In the genomic region with DNA sequence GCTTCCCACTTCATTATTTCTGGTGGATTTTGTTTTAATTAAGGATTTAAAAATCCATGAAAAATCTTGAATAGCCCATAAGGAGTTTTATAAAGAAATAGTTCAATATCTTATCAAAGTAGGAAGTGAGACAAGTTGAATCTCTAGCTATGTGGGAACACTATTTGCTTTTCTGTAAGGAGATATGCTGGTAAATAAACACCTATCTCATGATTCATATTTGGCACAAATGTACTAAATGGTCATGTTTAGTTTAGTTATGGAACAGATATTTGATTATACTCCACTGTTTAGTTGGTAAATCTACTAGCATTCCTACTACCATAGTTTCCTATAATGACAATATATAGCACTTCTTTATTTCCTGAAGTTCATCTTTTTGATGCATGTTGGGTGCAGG, we compare ENCODE assay signal across 24 cellular contexts.
"Had no signal": no experiment of that assay in that cellular context is flagged by ENCODE, and none has a peak within 500 bp of the region (broad histone marks: within the 10 kb centered on the region; RNA-seq: fewer than 3 reads in every experiment).

No MANE protein-coding gene starts in this region.

- H3K27ac ChIP-seq: body of pancreas, colonic mucosa, dorsolateral prefrontal cortex, epithelial cell of prostate, foreskin keratinocyte, stomach, transverse colon had no signal

- H3K27me3 ChIP-seq: body of pancreas, colonic mucosa, foreskin keratinocyte, stomach, transverse colon had no signal

- ATAC-seq: activated CD4-positive, CD25-positive, alpha-beta regulatory T cell treated with anti-CD3 and anti-CD28 coated beads, Interleukin-2, amount 50 U/mL, for 24 hours; activated T-cell treated with anti-CD3 and anti-CD28 coated beads, Interleukin-2, amount 50 U/mL, for 72 hours; body of pancreas; foreskin keratinocyte; naive thymus-derived CD4-positive, alpha-beta T cell; sciatic nerve; stimulated activated memory B cell treated with anti-CD40 and anti-IgM and Interleukin-4, amounts not matched to agents 10 μg/mL and 1 μg/mL and 100 μg/mL, for 72 hours had no signal

- H3K4me1 ChIP-seq: body of pancreas, colonic mucosa, foreskin keratinocyte, stomach, transverse colon had no signal

- H3K9me3 ChIP-seq: body of pancreas, colonic mucosa, stomach, transverse colon had no signal

- H3K36me3 ChIP-seq: colonic mucosa, stomach, transverse colon had no signal

- DNase-seq: activated CD4-positive, alpha-beta memory T cell treated with anti-CD3 and anti-CD28 coated beads, Interleukin-2, amount 10 ng/mL, durations not matched to agents 7 days and 5 days; activated CD4-positive, alpha-beta T cell treated with anti-CD3 and anti-CD28 coated beads, Interleukin-2, amount 10 ng/mL, durations not matched to agents 24 days and 14 days; activated effector memory CD4-positive, alpha-beta T cell treated with Interleukin-2 at 50 U/mL for 16 hours; activated naive CD4-positive, alpha-beta T cell treated with anti-CD3 and anti-CD28 coated beads for 36 hours; activated T-cell treated with anti-CD3 and anti-CD28 coated beads, Interleukin-2, amount 50 U/mL, for 72 hours; amygdala; caudate nucleus; colonic mucosa; dorsolateral prefrontal cortex; kidney; naive thymus-derived CD4-positive, alpha-beta T cell; occipital lobe; posterior cingulate gyrus; stimulated activated CD4-positive, alpha-beta T cell treated with anti-CD3 and anti-CD28 coated beads, Interleukin-15, amount 100 ng/mL, for 24 hours; stomach; transverse colon had no signal

- H3K4me3 ChIP-seq: body of pancreas, colonic mucosa, dorsolateral prefrontal cortex, lung, smooth muscle cell, stomach, transverse colon had no signal
